In genomic region chr15:77650285-77650684, GRCh38 we compare ENCODE assay signal across 9 cellular contexts. TPM values are rescaled to one million over a fixed set of nuclear protein-coding genes. Genes with fewer than 3 reads are reported as not detected.
DNase-seq lines count a peak whose midpoint lies in the region; ATAC-seq and TF ChIP-seq lines count a peak whose summit lies in the region.
"Had no signal": no experiment of that assay in that cellular context is flagged by ENCODE, and none has a peak within 500 bp of the region (broad histone marks: within the 10 kb centered on the region; RNA-seq: fewer than 3 reads in every experiment).

No MANE protein-coding gene starts in this region.

- H3K4me3 Mint-ChIP-seq in Calu3 (ENCODE audit: low read depth, unreplicated experiment) = no peak overlapping the region
- H3K4me3 Mint-ChIP-seq: activated naive CD8-positive, alpha-beta T cell had no signal

- H3K9me2 ChIP-seq in GM23248 (ENCODE audit: insufficient read depth) = no peaks in the 10 kb centered on the region

- no peaks in the 10 kb centered on the region for H3K36me3 Mint-ChIP-seq in Calu3 (ENCODE audit: insufficient read depth, unreplicated experiment)

- no peaks in the 10 kb centered on the region for H3K79me2 ChIP-seq in GM23248 (ENCODE audit: insufficient read depth)

- peaks cover 100% of the 10 kb centered on the region for H3K27me3 Mint-ChIP-seq in Calu3 (ENCODE audit: unreplicated experiment)

- H2AFZ ChIP-seq in GM23248 = no peak overlapping the region

- no peak overlapping the region for H3K9ac ChIP-seq in GM23248

- peaks cover 17% of the 10 kb centered on the region for H3K27me3 ChIP-seq in GM23248 (replicated peaks; ENCODE audit: insufficient read depth)

- no peak overlapping the region for H3K4me3 ChIP-seq in GM23248

- peak; percentile 43 for DNase-seq in Calu3
- DNase-seq in GM23248 = peak; percentile 22
- DNase-seq in iris pigment epithelial cell (ENCODE audit: low read depth) = peak; percentile 13
- DNase-seq in posterior vena cava (ENCODE audit: low spot score) = no peak
- no peak for DNase-seq in effector CD4-positive, alpha-beta T cell
- no peak for DNase-seq in left lobe of liver (ENCODE audit: low spot score)
- DNase-seq in NCI-H2029 (lab: John Stamatoyannopoulos, UW) = no peak

- H3K27ac ChIP-seq in GM23248 = no peak overlapping the region

- ATAC-seq in SK-N-SH treated with all-trans-retinoic acid at 6 μM for 48 hours (peak; percentile 65), left lobe of liver (no peak)

- no peaks in the 10 kb centered on the region for H3K4me1 Mint-ChIP-seq in Calu3 (ENCODE audit: low read depth, unreplicated experiment)

- no peak overlapping the region for H3K4me2 ChIP-seq in GM23248 (ENCODE audit: unreplicated experiment)

- TF ChIP-seq CTCF in Calu3 (IDR thresholded peaks at IDR 0.05; ENCODE audit: unreplicated experiment) = no peak

- intact Hi-C loops in Calu3 (cut with micrococcal nuclease; ENCODE audit: unreplicated experiment) = no loop called here
- intact Hi-C loops in posterior vena cava (cut with DNase I) = loop anchor here in 1 of 2 donors (10.0 kb wide), 1 partner anchor 155 kb away; no protein-coding TSS in a partner anchor

- 65 to 73% methylated on average over 3 of the region's 3 CpGs for WGBS in GM23248 (ENCODE audit: low coverage in 1 of 2, low lambda C conversion rate in 2 of 2, missing lambda C conversion rate in 2 of 2), 2 experiments

- no peaks in the 10 kb centered on the region for H3K9me3 ChIP-seq in GM23248 (ENCODE audit: low read depth)

- no peaks in the 10 kb centered on the region for H3F3A ChIP-seq in GM23248 (ENCODE audit: insufficient read depth)

- no TSS peak for BruUV-seq in Calu3 (replicated peaks; lab: Mats Ljungman, UMichigan)

- H3K36me3 ChIP-seq in GM23248 (ENCODE audit: low read depth) = no peaks in the 10 kb centered on the region

- no peak overlapping the region for H3K27ac Mint-ChIP-seq in Calu3 (ENCODE audit: unreplicated experiment)
- H3K27ac Mint-ChIP-seq: activated naive CD8-positive, alpha-beta T cell had no signal

- in situ Hi-C loops in GM23248 (cut with MboI) = no loop called here

- H3K9me3 Mint-ChIP-seq in Calu3 (ENCODE audit: low read depth, unreplicated experiment) = no peaks in the 10 kb centered on the region

- H4K20me1 ChIP-seq in GM23248 (ENCODE audit: insufficient read depth) = no peaks in the 10 kb centered on the region

- H3K4me1 ChIP-seq in GM23248 (ENCODE audit: insufficient read depth) = no peaks in the 10 kb centered on the region

- CTCF ChIA-PET in Calu3 (lab: Charles Lee) = no interaction called here

TF ChIP-seq in SK-N-SH treated with all-trans-retinoic acid at 6 μM for 48 hours, 23 proteins besides CTCF, POLR2A, EP300 and RAD21:
- TF ChIP-seq ARNTL (CRISPR knock-in tag; IDR thresholded peaks at IDR 0.05; ENCODE audit: borderline replicate concordance, low read depth) = no peak
- no peak for TF ChIP-seq CREB5 (CRISPR knock-in tag; IDR thresholded peaks at IDR 0.05; ENCODE audit: low read depth)
- TF ChIP-seq RARB (CRISPR knock-in tag; IDR thresholded peaks at IDR 0.05) = no peak
- TF ChIP-seq OSR1 (CRISPR knock-in tag; IDR thresholded peaks at IDR 0.05) = no peak
- no peak for TF ChIP-seq ZFP30 (CRISPR knock-in tag; IDR thresholded peaks at IDR 0.05)
- no peak for TF ChIP-seq TCF4 (CRISPR knock-in tag; IDR thresholded peaks at IDR 0.05; ENCODE audit: borderline replicate concordance)
- no peak for TF ChIP-seq TSHZ2 (CRISPR knock-in tag; IDR thresholded peaks at IDR 0.05)
- no peak for TF ChIP-seq ISL1 (CRISPR knock-in tag; IDR thresholded peaks at IDR 0.05)
- TF ChIP-seq, protein P1, sequence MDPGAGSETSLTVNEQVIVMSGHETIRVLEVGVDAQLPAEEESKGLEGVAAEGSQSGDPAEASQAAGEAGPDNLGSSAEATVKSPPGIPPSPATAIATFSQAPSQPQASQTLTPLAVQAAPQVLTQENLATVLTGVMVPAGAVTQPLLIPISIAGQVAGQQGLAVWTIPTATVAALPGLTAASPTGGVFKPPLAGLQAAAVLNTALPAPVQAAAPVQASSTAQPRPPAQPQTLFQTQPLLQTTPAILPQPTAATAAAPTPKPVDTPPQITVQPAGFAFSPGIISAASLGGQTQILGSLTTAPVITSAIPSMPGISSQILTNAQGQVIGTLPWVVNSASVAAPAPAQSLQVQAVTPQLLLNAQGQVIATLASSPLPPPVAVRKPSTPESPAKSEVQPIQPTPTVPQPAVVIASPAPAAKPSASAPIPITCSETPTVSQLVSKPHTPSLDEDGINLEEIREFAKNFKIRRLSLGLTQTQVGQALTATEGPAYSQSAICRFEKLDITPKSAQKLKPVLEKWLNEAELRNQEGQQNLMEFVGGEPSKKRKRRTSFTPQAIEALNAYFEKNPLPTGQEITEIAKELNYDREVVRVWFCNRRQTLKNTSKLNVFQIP (CRISPR knock-in tag; IDR thresholded peaks at IDR 0.05; ENCODE audit: borderline replicate concordance, low read depth) = no peak
- TF ChIP-seq, protein P2, sequence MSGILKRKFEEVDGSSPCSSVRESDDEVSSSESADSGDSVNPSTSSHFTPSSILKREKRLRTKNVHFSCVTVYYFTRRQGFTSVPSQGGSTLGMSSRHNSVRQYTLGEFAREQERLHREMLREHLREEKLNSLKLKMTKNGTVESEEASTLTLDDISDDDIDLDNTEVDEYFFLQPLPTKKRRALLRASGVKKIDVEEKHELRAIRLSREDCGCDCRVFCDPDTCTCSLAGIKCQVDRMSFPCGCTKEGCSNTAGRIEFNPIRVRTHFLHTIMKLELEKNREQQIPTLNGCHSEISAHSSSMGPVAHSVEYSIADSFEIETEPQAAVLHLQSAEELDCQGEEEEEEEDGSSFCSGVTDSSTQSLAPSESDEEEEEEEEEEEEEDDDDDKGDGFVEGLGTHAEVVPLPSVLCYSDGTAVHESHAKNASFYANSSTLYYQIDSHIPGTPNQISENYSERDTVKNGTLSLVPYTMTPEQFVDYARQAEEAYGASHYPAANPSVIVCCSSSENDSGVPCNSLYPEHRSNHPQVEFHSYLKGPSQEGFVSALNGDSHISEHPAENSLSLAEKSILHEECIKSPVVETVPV (CRISPR knock-in tag; IDR thresholded peaks at IDR 0.05) = no peak
- TF ChIP-seq ZNF565 (CRISPR knock-in tag; conservative IDR thresholded peaks at IDR 0.05; ENCODE audit: low read depth) = no peak
- no peak for TF ChIP-seq ZNF8 (CRISPR knock-in tag; IDR thresholded peaks at IDR 0.05)
- no peak for TF ChIP-seq PATZ1 (CRISPR knock-in tag; IDR thresholded peaks at IDR 0.05; ENCODE audit: borderline replicate concordance)
- TF ChIP-seq BACH2 (CRISPR knock-in tag; IDR thresholded peaks at IDR 0.05; ENCODE audit: borderline replicate concordance) = no peak
- TF ChIP-seq PPARA (CRISPR knock-in tag; IDR thresholded peaks at IDR 0.05; ENCODE audit: borderline replicate concordance) = no peak
- TF ChIP-seq ESRRG (CRISPR knock-in tag; IDR thresholded peaks at IDR 0.05) = no peak

RNA-seq across cellular contexts. Expression of gene LINGO1, which starts 17.6 kb away (rescaled TPM):
- total RNA-seq in Calu3 (2022) (0.27 TPM in 1 of 2 replicates, not detected in the other), posterior vena cava (1 to 10 TPM; 1.9 to 2.2 TPM), left lobe of liver (0.86 TPM)
- total RNA-seq in GM23248 (2014; rRNA removed; shearing (Covaris generic)) = not detected in 2 replicates
- not detected in 2 replicates for polyA plus RNA-seq in GM23248 (2016; fragmentation: Nextera tagmentation; extraction: Ambion mirVana)

Comparison
In these comparisons a context has a peak if more than half of its experiments do, and no peak if none do; other contexts are left out.
1. DNase-seq: peak in Calu3 (single experiment), GM23248 (single experiment) and iris pigment epithelial cell (single experiment); none in posterior vena cava (single experiment), effector CD4-positive, alpha-beta T cell (single experiment), left lobe of liver (single experiment) and NCI-H2029 (single experiment).